13 cellular contexts compared by ENCODE assay signal in genomic region chr5:168104811-168105481, GRCh38.
DNase-seq lines count a peak whose midpoint lies in the region; ATAC-seq and TF ChIP-seq lines count a peak whose summit lies in the region.
"Had no signal": no experiment of that assay in that cellular context is flagged by ENCODE, and none has a peak within 500 bp of the region (broad histone marks: within the 10 kb centered on the region; RNA-seq: fewer than 3 reads in every experiment).

No MANE protein-coding gene starts in this region.

- H3K4me1 ChIP-seq in PC-3 (ENCODE audit: insufficient read depth, low read length) (0 out of 2 replicates have a peak, but pooled peaks cover 5% of the 10 kb centered on the region), psoas muscle (no peaks in the 10 kb centered on the region)
- H3K4me1 ChIP-seq: adrenal gland had no signal

- no peaks in the 10 kb centered on the region for H3K79me2 ChIP-seq in PC-3 (ENCODE audit: low read length)
- no peaks in the 10 kb centered on the region for H3K79me2 ChIP-seq in neural cell (replicated peaks; ENCODE audit: insufficient read depth, low read length)

- H3K36me3 ChIP-seq in PC-3 (ENCODE audit: low read depth, low read length) (no peaks in the 10 kb centered on the region), neural cell (ENCODE audit: insufficient read depth, low read length) (no peaks in the 10 kb centered on the region), psoas muscle (ENCODE audit: insufficient read depth in 1 of 2, low read depth in 1 of 2) (no peaks in the 10 kb centered on the region)
- H3K36me3 ChIP-seq: adrenal gland had no signal

- H3K9ac ChIP-seq in PC-3 (ENCODE audit: low read length) (no peak overlapping the region), neural cell (ENCODE audit: low read length) (no peak overlapping the region)

- no peak overlapping the region for H3K4me3 Mint-ChIP-seq in activated T-cell treated with anti-CD3 and anti-CD28 coated beads, Interleukin-2, amount 50 U/mL, for 4 hours
- H3K4me3 Mint-ChIP-seq: CD4-positive, CD25-positive, alpha-beta regulatory T cell had no signal

- H3K9me2 ChIP-seq in PC-3 (replicated peaks; ENCODE audit: low read length) (no peaks in the 10 kb centered on the region), neural cell (ENCODE audit: insufficient read depth, low read length) (no peaks in the 10 kb centered on the region)

- no peak for TF ChIP-seq RAD21 in neural cell (conservative IDR thresholded peaks at IDR 0.05)

- H3K4me2 ChIP-seq in PC-3 (ENCODE audit: low read length) (no peak overlapping the region), neural cell (ENCODE audit: low read length) (no peak overlapping the region)

- DNase-seq in ELF-1 (ENCODE audit: low read depth, low spot score) (peak; percentile 30), PC-3 (no peak), epithelial cell of esophagus (ENCODE audit: low read depth) (no peak), psoas muscle (no peak)
- no peak for DNase-seq in stimulated activated CD8-positive, alpha-beta memory T cell treated with anti-CD3 and anti-CD28 coated beads, Interleukin-4, amount 100 ng/mL, for 48 hours
- DNase-seq in activated naive CD4-positive, alpha-beta T cell treated with Interleukin-2 at 50 U/mL for 16 hours: no peak
- DNase-seq in activated T-cell treated with anti-CD3 and anti-CD28 coated beads, Interleukin-2, amount 50 U/mL, for 4 hours: no peak
- DNase-seq: activated T-cell treated with anti-CD3 and anti-CD28 coated beads for 4 hours; adrenal gland; CD4-positive, CD25-positive, alpha-beta regulatory T cell; effector memory CD4-positive, alpha-beta T cell; heart right ventricle had no signal

- intact Hi-C loops in PC-3 (cut with micrococcal nuclease) (no loop called here), psoas muscle (cut with DNase I) (no loop called here)

- TF ChIP-seq CTCF in PC-3 (conservative IDR thresholded peaks at IDR 0.05; ENCODE audit: low read depth, low read length) (no peak), epithelial cell of esophagus (IDR thresholded peaks at IDR 0.05; ENCODE audit: insufficient read depth, low read depth, low read length, missing control alignments) (peak; percentile 3), neural cell (IDR thresholded peaks at IDR 0.05; ENCODE audit: poor library complexity, severe bottlenecking) (peak; percentile 23), psoas muscle (IDR thresholded peaks at IDR 0.05) (no peak)

- 61 to 68% (median 64%) methylated on average over 7 of the region's 7 CpGs for WGBS in psoas muscle, 3 donors

- peaks cover 3% of the 10 kb centered on the region for H3K27me3 Mint-ChIP-seq in activated T-cell treated with anti-CD3 and anti-CD28 coated beads, Interleukin-2, amount 50 U/mL, for 4 hours (ENCODE audit: low read depth)
- H3K27me3 Mint-ChIP-seq: CD4-positive, CD25-positive, alpha-beta regulatory T cell had no signal

- H2AFZ ChIP-seq in PC-3 (ENCODE audit: low read length) (no peak overlapping the region), neural cell (ENCODE audit: low read depth, low read length) (no peak overlapping the region)

- H3K27me3 ChIP-seq in PC-3 (ENCODE audit: low read length) (peaks cover 25% of the 10 kb centered on the region), neural cell (ENCODE audit: insufficient read depth, low read depth, low read length) (no peaks in the 10 kb centered on the region), psoas muscle (ENCODE audit: insufficient read depth in 3 of 3, low read length in 2 of 3) (no peaks in the 10 kb centered on the region)
- H3K27me3 ChIP-seq: adrenal gland, heart right ventricle had no signal

- CTCF ChIA-PET in PC-3 (lab: Charles Lee): no interaction called here

- no peak overlapping the region for H3K4me3 ChIP-seq in PC-3 (ENCODE audit: low read length)
- no peak overlapping the region for H3K4me3 ChIP-seq in epithelial cell of esophagus (ENCODE audit: low read length)
- H3K4me3 ChIP-seq in neural cell (ENCODE audit: low read length): no peak overlapping the region
- H3K4me3 ChIP-seq in psoas muscle: no peak overlapping the region
- H3K4me3 ChIP-seq: adrenal gland, heart right ventricle had no signal

- POLR2A ChIA-PET in PC-3 (lab: Charles Lee; ENCODE audit: unreplicated experiment): no interaction called here

- no peaks in the 10 kb centered on the region for H3K36me3 Mint-ChIP-seq in activated T-cell treated with anti-CD3 and anti-CD28 coated beads, Interleukin-2, amount 50 U/mL, for 4 hours (ENCODE audit: insufficient read depth)
- H3K36me3 Mint-ChIP-seq: CD4-positive, CD25-positive, alpha-beta regulatory T cell had no signal

- H3K27ac ChIP-seq in PC-3 (ENCODE audit: low read length) (no peak overlapping the region), neural cell (ENCODE audit: low read length) (no peak overlapping the region), psoas muscle (no peak overlapping the region)
- H3K27ac ChIP-seq: adrenal gland had no signal

- no TSS peak for BruUV-seq in PC-3 (replicated peaks; lab: Mats Ljungman, UMichigan)

- H3K9me3 Mint-ChIP-seq in activated T-cell treated with anti-CD3 and anti-CD28 coated beads, Interleukin-2, amount 50 U/mL, for 4 hours: no peaks in the 10 kb centered on the region
- H3K9me3 Mint-ChIP-seq: CD4-positive, CD25-positive, alpha-beta regulatory T cell had no signal

- no peaks in the 10 kb centered on the region for H3K4me1 Mint-ChIP-seq in activated T-cell treated with anti-CD3 and anti-CD28 coated beads, Interleukin-2, amount 50 U/mL, for 4 hours (ENCODE audit: low read depth)
- H3K4me1 Mint-ChIP-seq: CD4-positive, CD25-positive, alpha-beta regulatory T cell had no signal

- ATAC-seq in PC-3 (0 out of 2 replicates have a peak, but pooled peaks have one; percentile 40), psoas muscle (no peak)
- ATAC-seq in activated T-cell treated with anti-CD3 and anti-CD28 coated beads, Interleukin-2, amount 50 U/mL, for 4 hours: no peak

- no peaks in the 10 kb centered on the region for H3K9me3 ChIP-seq in PC-3 (ENCODE audit: low read length)
- H3K9me3 ChIP-seq in neural cell (ENCODE audit: low read length): no peaks in the 10 kb centered on the region
- H3K9me3 ChIP-seq in psoas muscle: no peaks in the 10 kb centered on the region
- H3K9me3 ChIP-seq: adrenal gland had no signal

- TF ChIP-seq EP300 in neural cell (conservative IDR thresholded peaks at IDR 0.05; ENCODE audit: poor library complexity, severe bottlenecking): no peak

- H3F3A ChIP-seq in PC-3 (ENCODE audit: low read length, unreplicated experiment): no peaks in the 10 kb centered on the region
- no peaks in the 10 kb centered on the region for H3F3A ChIP-seq in neural cell (ENCODE audit: insufficient read depth, low read length, poor library complexity, severe bottlenecking)

- H4K20me1 ChIP-seq in PC-3 (ENCODE audit: low read length) (no peaks in the 10 kb centered on the region), neural cell (ENCODE audit: insufficient read depth) (no peaks in the 10 kb centered on the region)

TF ChIP-seq in neural cell, 6 proteins besides CTCF, POLR2A, EP300 and RAD21:
- TF ChIP-seq REST (IDR thresholded peaks at IDR 0.05; ENCODE audit: borderline replicate concordance): no peak
TF ChIP-seq in neural cell: peak in this region for 0.

Comparison
In these comparisons a context has a peak if more than half of its experiments do, and no peak if none do; other contexts are left out.
1. CTCF ChIP-seq: peak in epithelial cell of esophagus (single experiment) and neural cell (single experiment); none in PC-3 (single experiment) and psoas muscle (single experiment).